In genomic region chr15:85233791-85234325, GRCh38 we compare ENCODE assay signal across 8 cellular contexts.
DNase-seq lines count a peak whose midpoint lies in the region; TF ChIP-seq lines count a peak whose summit lies in the region.
"Not testable (repeated sequence)": the region's sequence is repeated elsewhere in the genome, so short reads cannot be mapped to it uniquely, and the experiment has no call there.

No MANE protein-coding gene starts in this region.

- H2BK5ac ChIP-seq in H9 (ENCODE audit: insufficient read length, low read length); neuronal stem cell (ENCODE audit: low read length): not testable (repeated sequence)

- TF ChIP-seq CTCF in AG04450 (IDR thresholded peaks at IDR 0.05; ENCODE audit: low read depth, low read length); H9 (conservative IDR thresholded peaks at IDR 0.05); Peyer's patch (IDR thresholded peaks at IDR 0.05); astrocyte of the cerebellum (IDR thresholded peaks at IDR 0.05; ENCODE audit: low read depth, low read length, missing control alignments); esophagus muscularis mucosa (IDR thresholded peaks at IDR 0.05); stomach (IDR thresholded peaks at IDR 0.05): not testable (repeated sequence)

- H3K23me2 ChIP-seq in H9 (ENCODE audit: insufficient read length, low read depth, low read length, poor library complexity, severe bottlenecking): not testable (repeated sequence)

- not testable (repeated sequence) for H4K5ac ChIP-seq in H9 (ENCODE audit: insufficient read length, low read depth, low read length)

- H3K9me3 ChIP-seq in AG04450 (ENCODE audit: control insufficient read depth, insufficient read depth, low read length); H9 (ENCODE audit: control insufficient read depth, low read depth, low read length); Peyer's patch; esophagus muscularis mucosa; iPS-18c (ENCODE audit: control insufficient read depth, insufficient read depth, low read length); neuronal stem cell (replicated peaks in 1 of 2; ENCODE audit: control insufficient read depth in 2 of 2, insufficient read depth in 1 of 2, low read depth in 1 of 2, low read length in 2 of 2); stomach: not testable (repeated sequence)

- H3K79me2 ChIP-seq in H9 (ENCODE audit: insufficient read depth, low read length): not testable (repeated sequence)

- H3K27ac ChIP-seq in AG04450 (ENCODE audit: low read depth, low read length); H9 (ENCODE audit: insufficient read length, low read depth, low read length); Peyer's patch; neuronal stem cell (replicated peaks; ENCODE audit: low read length): not testable (repeated sequence)
- peak overlapping the region in 3 of 4 donors; percentile 67 to 72 (median 70) for H3K27ac ChIP-seq in esophagus muscularis mucosa (replicated peaks in 1 of 4)
- peak overlapping the region in 3 of 5 donors; percentile 63 to 72 (median 65) for H3K27ac ChIP-seq in stomach

- H3K79me1 ChIP-seq in H9 (ENCODE audit: insufficient read depth, low read depth, low read length, poor library complexity, severe bottlenecking); neuronal stem cell (ENCODE audit: low read depth, low read length): not testable (repeated sequence)

- H2AK5ac ChIP-seq in H9 (ENCODE audit: insufficient read length, low read length); neuronal stem cell (ENCODE audit: low read depth, low read length): not testable (repeated sequence)

- not testable (repeated sequence) for H4K8ac ChIP-seq in H9 (replicated peaks; ENCODE audit: insufficient read length, low read depth, low read length); neuronal stem cell (ENCODE audit: low read depth, low read length)

- not testable (repeated sequence) for H4K20me1 ChIP-seq in H9 (ENCODE audit: control insufficient read depth, insufficient read depth, insufficient read length)

- not testable (repeated sequence) for H3K4me1 Mint-ChIP-seq in H9

- H2BK15ac ChIP-seq in H9 (ENCODE audit: low read depth, low read length); neuronal stem cell (ENCODE audit: low read length): not testable (repeated sequence)

- intact Hi-C loops in esophagus muscularis mucosa (cut with DNase I); stomach (cut with DNase I; ENCODE audit: low total_unique reads): not testable (repeated sequence)

- not testable (repeated sequence) for H3K36me3 Mint-ChIP-seq in H9 (ENCODE audit: insufficient read depth in 1 of 3, low read depth in 3 of 3)

- not testable (repeated sequence) for H3K27me3 Mint-ChIP-seq in H9 (ENCODE audit: low read depth)

- not testable (repeated sequence) for H2AFZ ChIP-seq in H9 (ENCODE audit: low read length)
- peak overlapping the region; percentile 59 for H2AFZ ChIP-seq in neuronal stem cell (ENCODE audit: low read length)

- POLR2A ChIA-PET in AG04450 (lab: Yijun Ruan, JAX): not testable (repeated sequence)

- DNase-seq in AG04450 (ENCODE audit: low read depth, low spot score); H9; Peyer's patch; astrocyte of the cerebellum (ENCODE audit: low read depth); esophagus muscularis mucosa (ENCODE audit: extremely low spot score); neuronal stem cell (ENCODE audit: low spot score); stomach: not testable (repeated sequence)

- TF ChIP-seq POLR2A in Peyer's patch (IDR thresholded peaks at IDR 0.05); esophagus muscularis mucosa (IDR thresholded peaks at IDR 0.05; ENCODE audit: low read depth); stomach (IDR thresholded peaks at IDR 0.05): not testable (repeated sequence)

- TF ChIP-seq EP300 in esophagus muscularis mucosa (IDR thresholded peaks at IDR 0.05); stomach (IDR thresholded peaks at IDR 0.05): not testable (repeated sequence)

- H3T11ph ChIP-seq in H9 (ENCODE audit: low read length): not testable (repeated sequence)

- no CpG with 5 or more reads among the region's 62 CpGs for WGBS in H9 (ENCODE audit: extremely low coverage, insufficient read length, low lambda C conversion rate)
- 2% methylated on average over 13 of the region's 62 CpGs for WGBS in esophagus muscularis mucosa
- WGBS in neuronal stem cell (ENCODE audit: extremely low coverage in 2 of 2, insufficient read length in 2 of 2, insufficient replicate concordance in 1 of 2), 2 donors: no CpG with 5 or more reads among the region's 62 CpGs
- 1 to 6% (median 1%) methylated on average over 7 to 39 of the region's 62 CpGs for WGBS in stomach, 5 donors

- peak overlapping the region; percentile 47 to 63; a peak in 3 of 5 replicates for H3K4me3 Mint-ChIP-seq in H9

- not testable (repeated sequence) for H2BK12ac ChIP-seq in H9 (ENCODE audit: insufficient read length, low read depth, low read length); neuronal stem cell (ENCODE audit: low read length)

- not testable (repeated sequence) for H3K9me3 Mint-ChIP-seq in H9

- not testable (repeated sequence) for H3K4me2 ChIP-seq in H9 (ENCODE audit: insufficient read depth, insufficient read length, low read length); neuronal stem cell (ENCODE audit: insufficient read depth, low read length, poor library complexity, severe bottlenecking)

- not testable (repeated sequence) for H3K36me3 ChIP-seq in Peyer's patch; esophagus muscularis mucosa; neuronal stem cell (replicated peaks in 1 of 2; ENCODE audit: control insufficient read depth in 2 of 2, insufficient read depth in 2 of 2, low read length in 2 of 2); stomach

- H3K23ac ChIP-seq in H9 (ENCODE audit: insufficient read length, low read depth, low read length); neuronal stem cell (ENCODE audit: low read depth, low read length, poor library complexity): not testable (repeated sequence)

- not testable (repeated sequence) for H3K14ac ChIP-seq in H9 (ENCODE audit: insufficient read depth, low read length); neuronal stem cell (ENCODE audit: low read length)

- in situ Hi-C loops in astrocyte of the cerebellum (cut with HindIII; ENCODE audit: low sequenced_read_pairs): not testable (repeated sequence)

- H3K56ac ChIP-seq in H9 (ENCODE audit: insufficient read length, low read depth, low read length): not testable (repeated sequence)

- not testable (repeated sequence) for H4K91ac ChIP-seq in H9 (ENCODE audit: insufficient read length, low read depth, low read length); neuronal stem cell (ENCODE audit: low read depth, low read length, poor library complexity)

- H3K4me3 ChIP-seq in AG04450 (ENCODE audit: low read depth, low read length) (peak overlapping the region; percentile 7; the same call in 1 of the 2 replicates), Peyer's patch (peak overlapping the region; percentile 30 to 63 (median 54)), astrocyte of the cerebellum (ENCODE audit: low read depth, low read length) (peak overlapping the region; percentile 33), esophagus muscularis mucosa (peak overlapping the region; percentile 51 to 63 (median 56)), iPS-18c (ENCODE audit: insufficient read depth, low read depth, low read length) (peak overlapping the region; percentile 9; the same call in 1 of the 2 replicates), neuronal stem cell (ENCODE audit: low read length in 2 of 2) (peak overlapping the region; percentile 42 to 75), stomach (peak overlapping the region; percentile 44 to 61 (median 48))

- not testable (repeated sequence) for H2BK20ac ChIP-seq in H9 (ENCODE audit: low read depth, low read length, poor library complexity, severe bottlenecking)

- CTCF ChIA-PET in AG04450 (lab: Charles Lee): not testable (repeated sequence)

- not testable (repeated sequence) for H3K18ac ChIP-seq in H9 (ENCODE audit: insufficient read length, low read depth, low read length); neuronal stem cell (ENCODE audit: low read length)

- not testable (repeated sequence) for H2BK120ac ChIP-seq in H9 (ENCODE audit: low read depth, low read length, poor library complexity, severe bottlenecking); neuronal stem cell (ENCODE audit: low read depth, low read length)

- H3K27ac Mint-ChIP-seq in H9: not testable (repeated sequence)

- not testable (repeated sequence) for H3K4ac ChIP-seq in H9 (ENCODE audit: low read depth, low read length); neuronal stem cell (ENCODE audit: low read length)

- H3K4me1 ChIP-seq in H9 (ENCODE audit: insufficient read depth, low read length); Peyer's patch; esophagus muscularis mucosa; neuronal stem cell (ENCODE audit: control insufficient read depth in 2 of 2, insufficient read depth in 1 of 2, low read depth in 1 of 2, low read length in 2 of 2); stomach: not testable (repeated sequence)

- not testable (repeated sequence) for H3K27me3 ChIP-seq in AG04450 (ENCODE audit: control insufficient read depth, insufficient read depth, low read length); H9 (ENCODE audit: insufficient read depth, low read length); Peyer's patch; esophagus muscularis mucosa; neuronal stem cell (ENCODE audit: control insufficient read depth in 3 of 3, insufficient read depth in 3 of 3, low read depth in 1 of 3, low read length in 3 of 3); stomach

- H3K9ac ChIP-seq in H9 (ENCODE audit: extremely low read depth, insufficient read length, low read length); neuronal stem cell (ENCODE audit: low read depth, low read length, poor library complexity): not testable (repeated sequence)

Comparison
In these comparisons a context has a peak if more than half of its experiments do, and no peak if none do; other contexts are left out.
1. H3K4me3 ChIP-seq: peak in every context shown above with its lines; median percentile 58 in neuronal stem cell; 56 in esophagus muscularis mucosa; 54 in Peyer's patch; 48 in stomach; 33 in astrocyte of the cerebellum; 9 in iPS-18c; 7 in AG04450.